Comparison of ENCODE assay signal across 8 cellular contexts in genomic region chr19:10292789-10293636, GRCh38. TPM values are rescaled to one million over a fixed set of nuclear protein-coding genes. Genes with fewer than 3 reads are reported as not detected.
DNase-seq lines count a peak whose midpoint lies in the region; ATAC-seq and TF ChIP-seq lines count a peak whose summit lies in the region.

No MANE protein-coding gene starts in this region.

- DNase-seq in heart right ventricle (no peak), left ventricle myocardium superior (no peak), memory B cell (ENCODE audit: low spot score in 2 of 2) (no peak), upper lobe of left lung (peak; percentile 47 to 87), hippocampal formation (lab: John Stamatoyannopoulos, UW) (no peak), NCI-H2171 (lab: John Stamatoyannopoulos, UW) (no peak)
- no peak for DNase-seq in activated naive CD8-positive, alpha-beta T cell treated with anti-CD3 and anti-CD28 coated beads, Interleukin-2, amount 50 U/mL, for 24 hours

- H3K4me3 ChIP-seq in heart right ventricle: peak overlapping the region in 9 of 10 donors; percentile 24 to 56 (median 41)
- peak overlapping the region; percentile 3 to 64 (median 46) for H3K4me3 ChIP-seq in upper lobe of left lung

- H3K4me1 Mint-ChIP-seq in activated naive CD8-positive, alpha-beta T cell treated with anti-CD3 and anti-CD28 coated beads, Interleukin-2, amount 50 U/mL, for 24 hours: peaks cover 56% of the 10 kb centered on the region
- H3K4me1 Mint-ChIP-seq in memory B cell: peaks cover 35% of the 10 kb centered on the region

- no peak for ATAC-seq in heart right ventricle
- ATAC-seq in left ventricle myocardium superior: no peak
- no peak for ATAC-seq in activated naive CD8-positive, alpha-beta T cell treated with anti-CD3 and anti-CD28 coated beads, Interleukin-2, amount 50 U/mL, for 24 hours
- no peak for ATAC-seq in memory B cell (ENCODE audit: low read depth)
- ATAC-seq in upper lobe of left lung (ENCODE audit: low FRiP score in 2 of 2): no peak
- ATAC-seq in GM19035 (IDR thresholded peaks at IDR 0.05; ENCODE audit: unreplicated experiment): no peak

- TF ChIP-seq CTCF in heart right ventricle (IDR thresholded peaks at IDR 0.05) (no peak), upper lobe of left lung (IDR thresholded peaks at IDR 0.05) (no peak)

- peaks cover 66% of the 10 kb centered on the region for H3K27me3 Mint-ChIP-seq in activated naive CD8-positive, alpha-beta T cell treated with anti-CD3 and anti-CD28 coated beads, Interleukin-2, amount 50 U/mL, for 24 hours
- peaks cover 24% of the 10 kb centered on the region for H3K27me3 Mint-ChIP-seq in memory B cell

- H3K27ac Mint-ChIP-seq in activated naive CD8-positive, alpha-beta T cell treated with anti-CD3 and anti-CD28 coated beads, Interleukin-2, amount 50 U/mL, for 24 hours: no peak overlapping the region
- H3K27ac Mint-ChIP-seq in memory B cell: peak overlapping the region; percentile 68

- H3K9me3 Mint-ChIP-seq in activated naive CD8-positive, alpha-beta T cell treated with anti-CD3 and anti-CD28 coated beads, Interleukin-2, amount 50 U/mL, for 24 hours: no peaks in the 10 kb centered on the region
- H3K9me3 Mint-ChIP-seq in memory B cell: no peaks in the 10 kb centered on the region

- no peaks in the 10 kb centered on the region for H3K36me3 Mint-ChIP-seq in activated naive CD8-positive, alpha-beta T cell treated with anti-CD3 and anti-CD28 coated beads, Interleukin-2, amount 50 U/mL, for 24 hours (ENCODE audit: low read depth)
- H3K36me3 Mint-ChIP-seq in memory B cell: no peaks in the 10 kb centered on the region

- intact Hi-C loops in heart right ventricle (cut with DNase I) (no loop called here), left ventricle myocardium superior (cut with micrococcal nuclease) (no loop called here)

- H3K4me3 Mint-ChIP-seq in activated naive CD8-positive, alpha-beta T cell treated with anti-CD3 and anti-CD28 coated beads, Interleukin-2, amount 50 U/mL, for 24 hours: peak overlapping the region; percentile 74
- H3K4me3 Mint-ChIP-seq in memory B cell: peak overlapping the region; percentile 33

- H3K27me3 ChIP-seq in heart right ventricle (peaks cover 39 to 99% (median 92%) of the 10 kb centered on the region in 7 donors), upper lobe of left lung (peaks cover 0 to 50% (median 23%) of the 10 kb centered on the region in 4 donors)

- 15 to 18% methylated on average over 53 to 56 of the region's 56 CpGs for WGBS in heart right ventricle, 2 donors
- WGBS in upper lobe of left lung, 2 donors: 37 to 45% methylated on average over 28 to 40 of the region's 56 CpGs

- H3K27ac ChIP-seq in heart right ventricle (peak overlapping the region in 1 of 10 donors; percentile 63), upper lobe of left lung (peak overlapping the region in 2 of 4 donors; percentile 11 to 73)

- H3K9me3 ChIP-seq in heart right ventricle: no peaks in the 10 kb centered on the region
- H3K9me3 ChIP-seq in upper lobe of left lung: no peaks in the 10 kb centered on the region

- H3K4me1 ChIP-seq in heart right ventricle (peaks cover 13 to 81% (median 61%) of the 10 kb centered on the region in 9 donors), upper lobe of left lung (peaks cover 77 to 83% (median 80%) of the 10 kb centered on the region in 4 donors)

- peak in 1 of 4 donors; percentile 48 for TF ChIP-seq POLR2A in upper lobe of left lung (IDR thresholded peaks at IDR 0.05)

- H3K36me3 ChIP-seq in heart right ventricle (no peaks in the 10 kb centered on the region), upper lobe of left lung (no peaks in the 10 kb centered on the region)

- no peak for TF ChIP-seq EP300 in upper lobe of left lung (IDR thresholded peaks at IDR 0.05)

RNA-seq across cellular contexts. Expression of gene ICAM5, which starts 3.3 kb away (rescaled TPM):
- total RNA-seq in heart right ventricle (under 1 TPM in 7 of 10 donors, not detected in 3; 0.18 to 0.62 (median 0.34) TPM), left ventricle myocardium superior (0.32 TPM), upper lobe of left lung (100 to 1,000 TPM in 1 of 6 donors, 10 to 100 TPM in 5; 19.5 to 102 (median 27.2) TPM)
- 1 to 10 TPM in 1 of 2 donors, under 1 TPM in 1; 0.51 to 1.0 TPM for polyA plus RNA-seq in heart right ventricle

RNA-seq across cellular contexts. Expression of gene ICAM4, which starts 6.3 kb away (rescaled TPM):
- total RNA-seq in heart right ventricle (under 1 TPM in 9 of 10 donors, not detected in 1; 0.17 to 0.83 (median 0.48) TPM), left ventricle myocardium superior (0.52 TPM), upper lobe of left lung (10 to 100 TPM in 5 of 6 donors, 1 to 10 TPM in 1; 6.3 to 24.3 (median 12.0) TPM)
- under 1 TPM; 0.59 to 0.73 TPM for polyA plus RNA-seq in heart right ventricle

RNA-seq across cellular contexts. Expression of gene ZGLP1, which starts 16.6 kb away (rescaled TPM):
- total RNA-seq in heart right ventricle (1 to 10 TPM in 2 of 10 donors, under 1 TPM in 8; 0.34 to 1.4 (median 0.80) TPM), left ventricle myocardium superior (0.87 TPM), upper lobe of left lung (10 to 100 TPM in 1 of 6 donors, 1 to 10 TPM in 5; 1.8 to 21.6 (median 5.4) TPM)
- polyA plus RNA-seq in heart right ventricle: 1 to 10 TPM; 1.5 to 8.9 TPM

RNA-seq across cellular contexts. Expression of gene ICAM1, which starts 22.1 kb away (rescaled TPM):
- total RNA-seq in heart right ventricle (10 to 100 TPM in 3 of 10 donors, 1 to 10 TPM in 7; 3.6 to 66.6 (median 9.3) TPM), left ventricle myocardium superior (7.3 TPM), upper lobe of left lung (100 to 1,000 TPM; 190 to 791 (median 356) TPM)
- 10 to 100 TPM in 1 of 2 donors, 1 to 10 TPM in 1; 6.9 to 12.1 TPM for polyA plus RNA-seq in heart right ventricle

RNA-seq across cellular contexts. Expression of gene FDX2, which starts 22.8 kb away (rescaled TPM):
- total RNA-seq in heart right ventricle (10 to 100 TPM; 11.7 to 21.8 (median 17.1) TPM), left ventricle myocardium superior (18.2 TPM), upper lobe of left lung (10 to 100 TPM; 16.6 to 27.5 (median 26.0) TPM)
- polyA plus RNA-seq in heart right ventricle: 10 to 100 TPM; 33.7 to 35.5 TPM

Comparison
In these comparisons a context has a peak if more than half of its experiments do, and no peak if none do; other contexts are left out.
1. DNase-seq: peak in upper lobe of left lung (2 of 2); none in heart right ventricle (0 of 2), left ventricle myocardium superior (single experiment), activated naive CD8-positive, alpha-beta T cell treated with anti-CD3 and anti-CD28 coated beads, Interleukin-2, amount 50 U/mL, for 24 hours (single experiment), memory B cell (0 of 2), hippocampal formation (0 of 2) and NCI-H2171 (single experiment).
2. RNA of gene ICAM5, which starts 3.3 kb away (total RNA-seq): 19.5 to 102 TPM in upper lobe of left lung; 0.32 TPM in left ventricle myocardium superior (single experiment) and 0.18 to 0.62 TPM in heart right ventricle; every median in the first group is over 10 times any median in the second.